Comparison of ENCODE assay signal across 23 cellular contexts in genomic region chr11:134589155-134589554, GRCh38.
DNase-seq lines count a peak whose midpoint lies in the region; TF ChIP-seq lines count a peak whose summit lies in the region.
"Had no signal": no experiment of that assay in that cellular context is flagged by ENCODE, and none has a peak within 500 bp of the region (broad histone marks: within the 10 kb centered on the region; RNA-seq: fewer than 3 reads in every experiment).

No MANE protein-coding gene starts in this region.

- TF ChIP-seq POLR2A in vagina (IDR thresholded peaks at IDR 0.05) = no peak

- H3K4me3 ChIP-seq in vagina = no peak overlapping the region
- H3K4me3 ChIP-seq: A549, GM12878 had no signal

- no peaks in the 10 kb centered on the region for H3K27me3 ChIP-seq in vagina

- H3K4me1 ChIP-seq in vagina = no peaks in the 10 kb centered on the region
- H3K4me1 ChIP-seq: A549 had no signal

- no peaks in the 10 kb centered on the region for H3K9me3 Mint-ChIP-seq in activated CD4-positive, alpha-beta memory T cell treated with anti-CD3 and anti-CD28 coated beads, Interleukin-2, amount 10 ng/mL, durations not matched to agents 7 days and 5 days
- no peaks in the 10 kb centered on the region for H3K9me3 Mint-ChIP-seq in activated CD4-positive, alpha-beta memory T cell treated with anti-CD3 and anti-CD28 coated beads for 36 hours
- no peaks in the 10 kb centered on the region for H3K9me3 Mint-ChIP-seq in progenitor cell of endocrine pancreas (ENCODE audit: low read depth)

- POLR2A ChIA-PET in activated CD4-positive, alpha-beta memory T cell treated with anti-CD3 and anti-CD28 coated beads, Interleukin-2, amount 10 ng/mL, durations not matched to agents 7 days and 5 days (lab: Charles Lee) = interaction anchor here (1.5 kb wide), 1 partner anchor 12 kb away, joined by 3 read pairs; no protein-coding TSS in a partner anchor
- POLR2A ChIA-PET in activated CD4-positive, alpha-beta memory T cell treated with anti-CD3 and anti-CD28 coated beads for 36 hours (lab: Charles Lee) = no interaction called here

- in situ Hi-C loops in GM13976 (cut with MboI; ENCODE audit: low sequenced_read_pairs, unreplicated experiment) = no loop called here

- CTCF ChIA-PET in activated CD4-positive, alpha-beta memory T cell treated with anti-CD3 and anti-CD28 coated beads, Interleukin-2, amount 10 ng/mL, durations not matched to agents 7 days and 5 days (lab: Charles Lee) = no interaction called here
- CTCF ChIA-PET in activated CD4-positive, alpha-beta memory T cell treated with anti-CD3 and anti-CD28 coated beads for 36 hours (lab: Charles Lee) = interaction anchor here (1.2 kb wide), 1 partner anchor 10 kb away, joined by 3 read pairs; no protein-coding TSS in a partner anchor

- no peak overlapping the region for H3K27ac ChIP-seq in vagina
- H3K27ac ChIP-seq: A549, KMS-11 had no signal

- H3K36me3 Mint-ChIP-seq in activated CD4-positive, alpha-beta memory T cell treated with anti-CD3 and anti-CD28 coated beads, Interleukin-2, amount 10 ng/mL, durations not matched to agents 7 days and 5 days (ENCODE audit: low read depth) = no peaks in the 10 kb centered on the region
- H3K36me3 Mint-ChIP-seq in activated CD4-positive, alpha-beta memory T cell treated with anti-CD3 and anti-CD28 coated beads for 36 hours = no peaks in the 10 kb centered on the region
- H3K36me3 Mint-ChIP-seq in progenitor cell of endocrine pancreas (ENCODE audit: insufficient read depth) = no peaks in the 10 kb centered on the region
- H3K36me3 Mint-ChIP-seq: CD4-positive, alpha-beta memory T cell had no signal

- no peak for DNase-seq in activated CD4-positive, alpha-beta memory T cell treated with anti-CD3 and anti-CD28 coated beads, Interleukin-2, amount 10 ng/mL, durations not matched to agents 7 days and 5 days
- no peak for DNase-seq in activated CD4-positive, alpha-beta memory T cell treated with anti-CD3 and anti-CD28 coated beads for 36 hours
- peak; percentile 3 for DNase-seq in GM13976 (ENCODE audit: low spot score)
- DNase-seq in islet precursor cell = peak; percentile 7
- peak; percentile 37 to 47 for DNase-seq in vagina (ENCODE audit: extremely low spot score in 2 of 2)
- DNase-seq in progenitor cell of endocrine pancreas (ENCODE audit: low spot score, unreplicated experiment) = no peak
- DNase-seq in SKM-1 (lab: John Stamatoyannopoulos, UW; ENCODE audit: unreplicated experiment) = no peak
- DNase-seq: AML-193; C1 segment of cervical spinal cord; CD4-positive, alpha-beta memory T cell; COR-L47; GDM1; IMR-90; MM.1S; NCI-H2029; NCI-H226; NCI-H510A; NCI-H748 treated with DMSO at 0.1 percent for 48 hours; PC-3; SK-N-SH had no signal

- H3K27me3 Mint-ChIP-seq in activated CD4-positive, alpha-beta memory T cell treated with anti-CD3 and anti-CD28 coated beads, Interleukin-2, amount 10 ng/mL, durations not matched to agents 7 days and 5 days = peaks cover 46% of the 10 kb centered on the region
- H3K27me3 Mint-ChIP-seq in activated CD4-positive, alpha-beta memory T cell treated with anti-CD3 and anti-CD28 coated beads for 36 hours = peaks cover 14% of the 10 kb centered on the region
- peaks cover 29% of the 10 kb centered on the region for H3K27me3 Mint-ChIP-seq in progenitor cell of endocrine pancreas

- TF ChIP-seq CTCF in GM13976 (IDR thresholded peaks at IDR 0.05; ENCODE audit: borderline replicate concordance, control extremely low read depth, extremely low read depth, insufficient read depth, missing control alignments) (no peak), vagina (IDR thresholded peaks at IDR 0.05) (no peak), progenitor cell of endocrine pancreas (IDR thresholded peaks at IDR 0.05; ENCODE audit: unreplicated experiment) (no peak)

- no peak overlapping the region for H3K4me3 Mint-ChIP-seq in activated CD4-positive, alpha-beta memory T cell treated with anti-CD3 and anti-CD28 coated beads, Interleukin-2, amount 10 ng/mL, durations not matched to agents 7 days and 5 days
- no peak overlapping the region for H3K4me3 Mint-ChIP-seq in activated CD4-positive, alpha-beta memory T cell treated with anti-CD3 and anti-CD28 coated beads for 36 hours
- H3K4me3 Mint-ChIP-seq in progenitor cell of endocrine pancreas (ENCODE audit: low read depth) = no peak overlapping the region
- H3K4me3 Mint-ChIP-seq: CD4-positive, alpha-beta memory T cell had no signal

- H3K36me3 ChIP-seq in vagina = no peaks in the 10 kb centered on the region

- H3K9me3 ChIP-seq in vagina = no peaks in the 10 kb centered on the region
- H3K9me3 ChIP-seq: A549, SK-N-SH had no signal

- peaks cover 22% of the 10 kb centered on the region for H3K4me1 Mint-ChIP-seq in activated CD4-positive, alpha-beta memory T cell treated with anti-CD3 and anti-CD28 coated beads, Interleukin-2, amount 10 ng/mL, durations not matched to agents 7 days and 5 days
- no peaks in the 10 kb centered on the region for H3K4me1 Mint-ChIP-seq in activated CD4-positive, alpha-beta memory T cell treated with anti-CD3 and anti-CD28 coated beads for 36 hours (ENCODE audit: low read depth)
- peaks cover 15% of the 10 kb centered on the region for H3K4me1 Mint-ChIP-seq in progenitor cell of endocrine pancreas (ENCODE audit: low read depth)

- intact Hi-C loops in activated CD4-positive, alpha-beta memory T cell treated with anti-CD3 and anti-CD28 coated beads for 36 hours (cut with micrococcal nuclease) = loop anchor here (10.0 kb wide), 1 partner anchor 314 kb away; the partner anchor contains the start of gene GLB1L3
- intact Hi-C loops in vagina (cut with DNase I) = no loop called here

- peak overlapping the region; percentile 23 for H3K27ac Mint-ChIP-seq in activated CD4-positive, alpha-beta memory T cell treated with anti-CD3 and anti-CD28 coated beads, Interleukin-2, amount 10 ng/mL, durations not matched to agents 7 days and 5 days
- H3K27ac Mint-ChIP-seq in activated CD4-positive, alpha-beta memory T cell treated with anti-CD3 and anti-CD28 coated beads for 36 hours = no peak overlapping the region
- no peak overlapping the region for H3K27ac Mint-ChIP-seq in progenitor cell of endocrine pancreas
- H3K27ac Mint-ChIP-seq: CD4-positive, alpha-beta memory T cell had no signal

Comparison
In these comparisons a context has a peak if more than half of its experiments do, and no peak if none do; other contexts are left out.
1. DNase-seq: peak in GM13976 (single experiment), islet precursor cell (single experiment) and vagina (2 of 2); none in activated CD4-positive, alpha-beta memory T cell treated with anti-CD3 and anti-CD28 coated beads, Interleukin-2, amount 10 ng/mL, durations not matched to agents 7 days and 5 days (single experiment), activated CD4-positive, alpha-beta memory T cell treated with anti-CD3 and anti-CD28 coated beads for 36 hours (single experiment), progenitor cell of endocrine pancreas (single experiment) and SKM-1 (single experiment).